In the genomic region with DNA sequence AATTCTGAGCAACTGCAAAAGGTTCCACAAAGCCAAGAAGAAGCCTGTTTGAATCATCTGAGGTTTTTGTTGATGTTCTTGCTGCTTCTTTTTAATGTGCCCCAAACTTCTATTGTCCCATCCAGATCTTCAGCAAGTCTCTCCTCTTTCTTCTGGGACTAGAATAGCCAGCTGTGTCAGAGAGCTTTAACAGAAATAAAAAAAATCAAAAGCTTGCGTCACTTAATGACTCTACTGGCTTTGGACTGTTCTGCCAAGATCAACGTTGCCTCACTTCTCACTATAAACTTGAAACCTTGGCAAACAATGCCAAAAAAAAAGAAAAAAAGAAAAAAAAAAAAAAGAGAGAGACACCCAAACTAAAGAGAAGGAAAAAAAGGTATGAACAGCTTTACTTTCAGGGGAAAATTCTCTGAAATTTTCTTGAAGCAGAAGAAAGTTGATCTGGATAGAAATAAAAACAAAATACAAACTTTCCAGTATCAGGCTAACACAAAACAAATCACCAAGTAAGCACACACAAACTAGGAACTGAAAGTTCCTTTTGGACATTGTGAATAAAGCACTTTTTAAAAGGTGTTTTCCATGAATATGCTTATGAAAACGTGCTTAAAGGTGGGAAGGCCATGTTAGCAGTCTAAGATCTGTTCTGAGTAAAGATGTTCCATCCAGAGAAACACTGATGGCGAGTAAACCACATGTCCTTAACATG, we compare ENCODE assay signal across 9 cellular contexts. TPM values are rescaled to one million over a fixed set of nuclear protein-coding genes. Genes with fewer than 3 reads are reported as not detected.
DNase-seq lines count a peak whose midpoint lies in the region; ATAC-seq and TF ChIP-seq lines count a peak whose summit lies in the region.
"Had no signal": no experiment of that assay in that cellular context is flagged by ENCODE, and none has a peak within 500 bp of the region (broad histone marks: within the 10 kb centered on the region; RNA-seq: fewer than 3 reads in every experiment).

No MANE protein-coding gene starts in this region.

- peak; percentile 60; the same call in 2 of the 3 replicates for ATAC-seq in RWPE2 (ENCODE audit: low read depth)

- H3K27me3 ChIP-seq in RWPE2 (ENCODE audit: insufficient read depth, poor library complexity, severe bottlenecking), result no peaks in the 10 kb centered on the region

- no peaks in the 10 kb centered on the region for H3K9me3 ChIP-seq in RWPE2 (ENCODE audit: severe bottlenecking)

- peaks cover 13% of the 10 kb centered on the region for H3K4me1 ChIP-seq in RWPE2 (ENCODE audit: insufficient read depth, poor library complexity, severe bottlenecking)

- no peaks in the 10 kb centered on the region for H3K36me3 ChIP-seq in RWPE2 (ENCODE audit: low read depth)

- DNase-seq in EL, result peak; percentile 47
- no peak for DNase-seq in RWPE2 (ENCODE audit: low spot score)
- peak; percentile 88 for DNase-seq in fibroblast of villous mesenchyme (ENCODE audit: low read depth)
- DNase-seq in renal cortical epithelial cell (ENCODE audit: low read depth), result peak; percentile 86
- DNase-seq in germinal center (ENCODE audit: low spot score), result no peak
- no peak for DNase-seq in NAMALWA (ENCODE audit: low spot score)
- no peak for DNase-seq in activated naive CD4-positive, alpha-beta T cell treated with Interleukin-2 at 50 U/mL for 16 hours
- DNase-seq in occipital lobe (lab: John Stamatoyannopoulos, UW), result no peak

- no peak overlapping the region for H3K27ac ChIP-seq in RWPE2 (ENCODE audit: poor library complexity, severe bottlenecking)
- H3K27ac ChIP-seq: parathyroid adenoma had no signal

- TF ChIP-seq CTCF in RWPE2 (IDR thresholded peaks at IDR 0.05; ENCODE audit: poor library complexity, severe bottlenecking) (no peak), fibroblast of villous mesenchyme (IDR thresholded peaks at IDR 0.05; ENCODE audit: insufficient read depth, low read depth, low read length) (no peak)

- H3K4me3 ChIP-seq in RWPE2 (ENCODE audit: severe bottlenecking) (no peak overlapping the region), fibroblast of villous mesenchyme (ENCODE audit: low read depth, low read length) (no peak overlapping the region)

RNA-seq across cellular contexts. Expression of gene USP54, which starts 14.8 kb away (rescaled TPM):
- 13.5 and 14.2 TPM in 2 replicates for total RNA-seq in fibroblast of villous mesenchyme
- total RNA-seq in renal cortical epithelial cell, result 46.7 and 61.1 TPM in 2 replicates
- total RNA-seq in occipital lobe, result 31.7 TPM

Comparison
In these comparisons a context has a peak if more than half of its experiments do, and no peak if none do; other contexts are left out.
1. DNase-seq: peak in EL (single experiment), fibroblast of villous mesenchyme (single experiment) and renal cortical epithelial cell (single experiment); none in RWPE2 (single experiment), germinal center (single experiment), NAMALWA (single experiment), activated naive CD4-positive, alpha-beta T cell treated with Interleukin-2 at 50 U/mL for 16 hours (single experiment) and occipital lobe (single experiment).